11 cellular contexts compared by ENCODE assay signal in genomic region chr14:100416921-100417451, GRCh38. TPM values are rescaled to one million over a fixed set of nuclear protein-coding genes. Genes with fewer than 3 reads are reported as not detected.
DNase-seq lines count a peak whose midpoint lies in the region; ATAC-seq and TF ChIP-seq lines count a peak whose summit lies in the region.
"Had no signal": no experiment of that assay in that cellular context is flagged by ENCODE, and none has a peak within 500 bp of the region (broad histone marks: within the 10 kb centered on the region; RNA-seq: fewer than 3 reads in every experiment).

No MANE protein-coding gene starts in this region.

- no peak overlapping the region for H3K27ac ChIP-seq in GM23338 (ENCODE audit: low read depth)
- H3K27ac ChIP-seq in SK-N-SH (ENCODE audit: low read depth in 2 of 2, low read length in 1 of 2) = peak overlapping the region; percentile 52 to 84
- H3K27ac ChIP-seq in smooth muscle cell (ENCODE audit: low read depth) = peak overlapping the region; percentile 78
- H3K27ac ChIP-seq: parathyroid adenoma had no signal

- no peaks in the 10 kb centered on the region for H3K27me3 ChIP-seq in GM23338 (ENCODE audit: insufficient read depth)
- no peaks in the 10 kb centered on the region for H3K27me3 ChIP-seq in SK-N-SH (ENCODE audit: insufficient read depth)
- H3K27me3 ChIP-seq in smooth muscle cell (ENCODE audit: low read depth) = no peaks in the 10 kb centered on the region

- peaks cover 10% of the 10 kb centered on the region for H3K4me1 Mint-ChIP-seq in GM23338

- H3K27ac Mint-ChIP-seq in GM23338 = no peak overlapping the region; the same call in 1 of the 2 replicates
- H3K27ac Mint-ChIP-seq: activated CD8-positive, alpha-beta T cell treated with anti-CD3 and anti-CD28 coated beads, Interleukin-2, amount 10 ng/mL, durations not matched to agents 7 days and 5 days had no signal

- POLR2A ChIA-PET in SK-N-SH (lab: Yijun Ruan, JAX) = interaction anchor here (0.6 to 2.3 kb wide), 19 partner anchors 8 to 1148 kb away, joined by 3 to 24 read pairs (median 4); no protein-coding TSS in a partner anchor

- WGBS in SK-N-SH (ENCODE audit: low lambda C conversion rate) = 64% methylated on average over 5 of the region's 6 CpGs
- 54% methylated on average over 6 of the region's 6 CpGs for WGBS in smooth muscle cell (ENCODE audit: low lambda C conversion rate)

- H3K4me1 ChIP-seq in GM23338 (ENCODE audit: insufficient read depth) (peaks cover 5% of the 10 kb centered on the region; the same call in 1 of the 2 replicates), SK-N-SH (ENCODE audit: control insufficient read depth in 1 of 2, insufficient read depth in 2 of 2, low read depth in 1 of 2, low read length in 1 of 2) (peaks cover 5 to 48% of the 10 kb centered on the region in 2 experiments), smooth muscle cell (ENCODE audit: low read depth) (peaks cover 3% of the 10 kb centered on the region)
- H3K4me1 ChIP-seq: parathyroid adenoma had no signal

- H3K9ac ChIP-seq in SK-N-SH = no peak overlapping the region
- peak overlapping the region; percentile 39 for H3K9ac ChIP-seq in smooth muscle cell (ENCODE audit: low read depth)
- H3K9ac ChIP-seq: parathyroid adenoma had no signal

- H3K4me3 Mint-ChIP-seq in GM23338 = no peak overlapping the region
- H3K4me3 Mint-ChIP-seq: activated CD8-positive, alpha-beta T cell treated with anti-CD3 and anti-CD28 coated beads, Interleukin-2, amount 10 ng/mL, durations not matched to agents 7 days and 5 days had no signal

- TF ChIP-seq RAD21 in SK-N-SH (IDR thresholded peaks at IDR 0.05; ENCODE audit: low read length) = no peak

- DNase-seq in GM23338 (ENCODE audit: low spot score) (no peak), SK-N-SH (no peak), fibroblast of peridontal ligament (ENCODE audit: extremely low read depth) (peak; percentile 59), smooth muscle cell (lab: John Stamatoyannopoulos, UW; ENCODE audit: unreplicated experiment) (no peak), SW480 (ENCODE audit: low spot score) (no peak), HUDEP-2 (lab: John Stamatoyannopoulos, UW; ENCODE audit: unreplicated experiment in 76 of 76) (no peak)
- DNase-seq: activated CD8-positive, alpha-beta T cell treated with anti-CD3 and anti-CD28 coated beads, Interleukin-2, amount 10 ng/mL, durations not matched to agents 7 days and 5 days; NCI-H524 treated with DMSO at 0.1 percent for 48 hours; stimulated activated CD4-positive, alpha-beta T cell treated with anti-CD3 and anti-CD28 coated beads, Interleukin-4, amount 100 ng/mL, for 24 hours had no signal

- TF ChIP-seq CTCF in GM23338 (conservative IDR thresholded peaks at IDR 0.05; ENCODE audit: low read depth in 2 of 2) (no peak), SK-N-SH (IDR thresholded peaks at IDR 0.05) (no peak), smooth muscle cell (IDR thresholded peaks at IDR 0.05; ENCODE audit: borderline replicate concordance, insufficient read depth, poor library complexity, severe bottlenecking) (no peak)

- no peaks in the 10 kb centered on the region for H3K9me3 ChIP-seq in SK-N-SH
- H3K9me3 ChIP-seq in smooth muscle cell (replicated peaks; ENCODE audit: low read depth) = no peaks in the 10 kb centered on the region

- peaks cover 2% of the 10 kb centered on the region; the same call in 2 of the 3 replicates for H3K36me3 Mint-ChIP-seq in GM23338 (ENCODE audit: low read depth)

- H3F3A ChIP-seq in GM23338 (replicated peaks; ENCODE audit: low read depth) (no peaks in the 10 kb centered on the region), SK-N-SH (replicated peaks; ENCODE audit: insufficient read depth) (no peaks in the 10 kb centered on the region), smooth muscle cell (ENCODE audit: low read depth) (no peaks in the 10 kb centered on the region)

- no peak overlapping the region for H3K4me2 ChIP-seq in GM23338
- peak overlapping the region; percentile 53; the same call in 1 of the 2 replicates for H3K4me2 ChIP-seq in SK-N-SH
- peak overlapping the region; percentile 44 for H3K4me2 ChIP-seq in smooth muscle cell

- no peak overlapping the region for H2AFZ ChIP-seq in GM23338
- H2AFZ ChIP-seq in SK-N-SH (ENCODE audit: low read depth) = no peak overlapping the region
- H2AFZ ChIP-seq in smooth muscle cell (ENCODE audit: low read depth) = no peak overlapping the region
- H2AFZ ChIP-seq: parathyroid adenoma had no signal

- ATAC-seq in GM23338 = peak; percentile 19
- ATAC-seq in HG03039 (IDR thresholded peaks at IDR 0.05; ENCODE audit: unreplicated experiment) = no peak
- ATAC-seq: activated CD8-positive, alpha-beta T cell treated with anti-CD3 and anti-CD28 coated beads, Interleukin-2, amount 10 ng/mL, durations not matched to agents 7 days and 5 days had no signal

- no peaks in the 10 kb centered on the region for H3K9me2 ChIP-seq in GM23338 (ENCODE audit: insufficient read depth)
- no peaks in the 10 kb centered on the region for H3K9me2 ChIP-seq in SK-N-SH

- H4K20me1 ChIP-seq in GM23338 (replicated peaks; ENCODE audit: insufficient read depth) (no peaks in the 10 kb centered on the region), SK-N-SH (ENCODE audit: insufficient read depth) (0 out of 2 replicates have a peak, but pooled peaks cover 3% of the 10 kb centered on the region), smooth muscle cell (ENCODE audit: low read depth) (no peaks in the 10 kb centered on the region)

- H3K36me3 ChIP-seq in GM23338 (ENCODE audit: insufficient read depth) (no peaks in the 10 kb centered on the region), SK-N-SH (replicated peaks in 1 of 2; ENCODE audit: control insufficient read depth in 1 of 2, insufficient read depth in 2 of 2, low read length in 1 of 2) (no peaks in the 10 kb centered on the region), smooth muscle cell (ENCODE audit: low read depth) (no peaks in the 10 kb centered on the region)

- H3K4me3 ChIP-seq in GM23338 = no peak overlapping the region
- no peak overlapping the region for H3K4me3 ChIP-seq in SK-N-SH (ENCODE audit: low read depth in 2 of 2, low read length in 1 of 2)
- H3K4me3 ChIP-seq in smooth muscle cell = no peak overlapping the region

- peaks cover 5% of the 10 kb centered on the region for H3K27me3 Mint-ChIP-seq in GM23338 (ENCODE audit: insufficient read depth, low read depth, poor library complexity)

- H3K79me2 ChIP-seq in GM23338 (replicated peaks; ENCODE audit: insufficient read depth) (peaks cover 3% of the 10 kb centered on the region; the same call in 1 of the 2 replicates), SK-N-SH (ENCODE audit: insufficient read depth) (peaks cover 3% of the 10 kb centered on the region; the same call in 1 of the 2 replicates), smooth muscle cell (ENCODE audit: low read depth) (peaks cover 14% of the 10 kb centered on the region)

- CTCF ChIA-PET in SK-N-SH (lab: Yijun Ruan, JAX) = interaction anchor here (0.6 to 16.1 kb wide), 48 partner anchors 8 to 1241 kb away, joined by 3 to 310 read pairs (median 5); partner anchors contain the start of gene RTL1

- no peak for TF ChIP-seq EP300 in SK-N-SH (IDR thresholded peaks at IDR 0.05; ENCODE audit: borderline replicate concordance in 1 of 2, low read depth in 1 of 2, low read length in 1 of 2)

- peaks cover 2% of the 10 kb centered on the region; the same call in 1 of the 3 replicates for H3K9me3 Mint-ChIP-seq in GM23338

TF ChIP-seq in GM23338, 12 proteins besides CTCF, POLR2A, EP300 and RAD21 (continues in another document):
- no peak for TF ChIP-seq POLR2AphosphoS5 (IDR thresholded peaks at IDR 0.05; ENCODE audit: low read depth)
- TF ChIP-seq JUNB (IDR thresholded peaks at IDR 0.05; ENCODE audit: unreplicated experiment) = no peak
- TF ChIP-seq STAT1 (IDR thresholded peaks at IDR 0.05; ENCODE audit: unreplicated experiment) = no peak

TF ChIP-seq in SK-N-SH, 30 proteins besides CTCF, POLR2A, EP300 and RAD21:
- no peak for TF ChIP-seq GATA2 (CRISPR knock-in tag; IDR thresholded peaks at IDR 0.05)
- no peak for TF ChIP-seq GABPA (IDR thresholded peaks at IDR 0.05; ENCODE audit: low read depth)
- TF ChIP-seq RCOR1 (IDR thresholded peaks at IDR 0.05; ENCODE audit: low read length) = no peak
- no peak for TF ChIP-seq EZH2phosphoT487 (IDR thresholded peaks at IDR 0.05; ENCODE audit: borderline replicate concordance, low read depth)
- TF ChIP-seq SMC3 (IDR thresholded peaks at IDR 0.05; ENCODE audit: low read depth, low read length) = no peak
- TF ChIP-seq TEAD4 (IDR thresholded peaks at IDR 0.05; ENCODE audit: borderline replicate concordance, insufficient read depth) = no peak
- TF ChIP-seq TCF12 (IDR thresholded peaks at IDR 0.05) = peak; percentile 21; the same call in 1 of the 2 replicates
- peak; percentile 55; the same call in 1 of the 2 replicates for TF ChIP-seq FOSL2 (IDR thresholded peaks at IDR 0.05; ENCODE audit: borderline replicate concordance, low read depth)
- peak; percentile 35; the same call in 1 of the 2 replicates for TF ChIP-seq JUND (IDR thresholded peaks at IDR 0.05)

RNA-seq across cellular contexts. Expression of gene WDR25, which starts 40.7 kb away (rescaled TPM):
- 13.1 and 15.9 TPM in 2 replicates for total RNA-seq in GM23338 (2014; rRNA removed; shearing (Covaris generic))
- polyA plus RNA-seq in GM23338 (2016; fragmentation: Nextera tagmentation; extraction: Ambion mirVana) (7.8 and 8.5 TPM in 2 replicates), SK-N-SH (2012; rRNA removed) (26.8 and 33.3 TPM in 2 replicates), smooth muscle cell (15.8 and 15.9 TPM in 2 replicates)
- 21.4 and 23.2 TPM in 2 replicates for polyA plus RNA-seq in SK-N-SH (2012; cell fraction: cytosol; rRNA removed)
- 19.3 and 21.2 TPM in 2 replicates for polyA plus RNA-seq in SK-N-SH (2012; cell fraction: nucleus; rRNA removed)
- total RNA-seq in smooth muscle cell = 8.8 and 9.8 TPM in 2 replicates
